21 cellular contexts compared by ENCODE assay signal in the genomic region with DNA sequence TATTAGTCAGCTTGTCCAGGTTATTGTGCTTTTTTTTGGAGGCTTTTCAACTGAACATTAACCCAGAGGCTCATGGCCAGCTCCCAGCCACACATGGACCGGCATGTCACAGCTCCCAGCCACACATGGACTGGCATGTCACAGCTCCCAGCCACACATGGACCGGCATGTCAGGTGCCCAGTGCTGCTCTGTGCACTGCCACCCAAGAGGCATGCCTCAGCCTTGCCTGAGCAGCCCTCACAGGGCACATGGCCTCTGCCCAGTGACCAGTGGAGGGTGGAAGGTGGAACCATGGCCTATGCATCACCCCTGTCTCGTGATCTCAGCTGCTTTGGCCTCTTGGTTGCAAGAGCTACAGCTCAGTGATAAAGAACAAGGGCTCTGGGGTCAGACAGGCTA.
DNase-seq lines count a peak whose midpoint lies in the region; ATAC-seq and TF ChIP-seq lines count a peak whose summit lies in the region.
"Had no signal": no experiment of that assay in that cellular context is flagged by ENCODE, and none has a peak within 500 bp of the region (broad histone marks: within the 10 kb centered on the region; RNA-seq: fewer than 3 reads in every experiment).

No MANE protein-coding gene starts in this region.

- H3K27ac Mint-ChIP-seq in activated B cell treated with CpG ODN at 0.5 μM for 24 hours (no peak overlapping the region), endodermal cell (no peak overlapping the region)
- H3K27ac Mint-ChIP-seq in stimulated activated naive CD8-positive, alpha-beta T cell treated with anti-CD3 and anti-CD28 coated beads, Interleukin-15, amount 100 ng/mL, for 72 hours, result no peak overlapping the region

- WGBS in endodermal cell (ENCODE audit: insufficient coverage in 1 of 2, insufficient read length in 1 of 2), 2 experiments, result 87 to 96% methylated on average over 3 of the region's 3 CpGs
- WGBS in mesenchymal stem cell, result 83% methylated on average over 3 of the region's 3 CpGs

- no peak for ATAC-seq in activated B cell treated with CpG ODN at 0.5 μM for 24 hours (ENCODE audit: low read depth)
- ATAC-seq in sciatic nerve, result no peak
- ATAC-seq in GM21737 (IDR thresholded peaks at IDR 0.05; ENCODE audit: unreplicated experiment), result no peak
- no peak for ATAC-seq in GM18517 (IDR thresholded peaks at IDR 0.05; ENCODE audit: unreplicated experiment)
- ATAC-seq in stimulated activated naive CD8-positive, alpha-beta T cell treated with anti-CD3 and anti-CD28 coated beads, Interleukin-15, amount 100 ng/mL, for 72 hours, result no peak

- no peak overlapping the region for H2AFZ ChIP-seq in mesenchymal stem cell (ENCODE audit: low read depth, low read length)

- DNase-seq in activated B cell treated with CpG ODN at 0.5 μM for 24 hours (peak; percentile 2), endodermal cell (peak; percentile 10), mesenchymal stem cell (no peak), sciatic nerve (ENCODE audit: low spot score) (peak; percentile 17)
- DNase-seq in stimulated activated naive CD8-positive, alpha-beta T cell treated with anti-CD3 and anti-CD28 coated beads, Interleukin-15, amount 100 ng/mL, for 72 hours, result no peak
- DNase-seq: ACHN, C1 segment of cervical spinal cord, DMS79, IMR-90, NCI-H1417, NCI-H187, NCI-H2107, NCI-H2227 treated with DMSO at 0.1 percent for 48 hours, NCI-H510A treated with DMSO at 0.1 percent for 48 hours, NCI-H774, RPMI8226, SIG-M5 had no signal

- H2BK5ac ChIP-seq in mesenchymal stem cell (ENCODE audit: low read depth, low read length, poor library complexity, severe bottlenecking), result no peak overlapping the region

- H3K18ac ChIP-seq in mesenchymal stem cell (ENCODE audit: low read depth in 1 of 2, low read length in 2 of 2), result peak overlapping the region in 1 of 2 experiments; percentile 5

- H3K79me1 ChIP-seq in mesenchymal stem cell (replicated peaks; ENCODE audit: low read length, poor library complexity, severe bottlenecking), result no peaks in the 10 kb centered on the region

- peaks cover 15% of the 10 kb centered on the region for H3K9me3 ChIP-seq in endodermal cell (ENCODE audit: control insufficient read depth, low read length)
- peaks cover 16% of the 10 kb centered on the region for H3K9me3 ChIP-seq in mesenchymal stem cell (ENCODE audit: control insufficient read depth, low read length)
- H3K9me3 ChIP-seq: HAP-1 had no signal

- no peak overlapping the region for H2BK12ac ChIP-seq in mesenchymal stem cell (ENCODE audit: low read length in 2 of 2)

- no peak overlapping the region for H3K4me2 ChIP-seq in mesenchymal stem cell (ENCODE audit: low read length, poor library complexity, severe bottlenecking)

- H3K9me3 Mint-ChIP-seq in activated B cell treated with CpG ODN at 0.5 μM for 24 hours (peaks cover 8% of the 10 kb centered on the region), endodermal cell (peaks cover 22% of the 10 kb centered on the region)
- peaks cover 11% of the 10 kb centered on the region in 2 donors for H3K9me3 Mint-ChIP-seq in stimulated activated naive CD8-positive, alpha-beta T cell treated with anti-CD3 and anti-CD28 coated beads, Interleukin-15, amount 100 ng/mL, for 72 hours

- H3K4ac ChIP-seq in mesenchymal stem cell (ENCODE audit: low read depth in 1 of 2, low read length in 2 of 2), result peak overlapping the region in 1 of 2 experiments; percentile 28

- H3K27me3 ChIP-seq in endodermal cell (ENCODE audit: control insufficient read depth, insufficient read depth, low read length, poor library complexity, severe bottlenecking), result no peaks in the 10 kb centered on the region
- H3K27me3 ChIP-seq in mesenchymal stem cell (ENCODE audit: control insufficient read depth in 1 of 2, insufficient read depth in 1 of 2, low read length in 2 of 2), result peaks cover 0 to 2% of the 10 kb centered on the region in 2 experiments

- POLR2A ChIA-PET in activated B cell treated with CpG ODN at 0.5 μM for 24 hours (lab: Charles Lee), result no interaction called here

- no peaks in the 10 kb centered on the region for H3K4me1 Mint-ChIP-seq in activated B cell treated with CpG ODN at 0.5 μM for 24 hours
- no peaks in the 10 kb centered on the region for H3K4me1 Mint-ChIP-seq in endodermal cell
- H3K4me1 Mint-ChIP-seq in stimulated activated naive CD8-positive, alpha-beta T cell treated with anti-CD3 and anti-CD28 coated beads, Interleukin-15, amount 100 ng/mL, for 72 hours, result no peaks in the 10 kb centered on the region

- H2BK15ac ChIP-seq in mesenchymal stem cell (ENCODE audit: low read depth, poor library complexity, severe bottlenecking), result peak overlapping the region; percentile 9

- no peaks in the 10 kb centered on the region for H3K27me3 Mint-ChIP-seq in activated B cell treated with CpG ODN at 0.5 μM for 24 hours
- H3K27me3 Mint-ChIP-seq in endodermal cell (ENCODE audit: insufficient read depth), result peaks cover 4% of the 10 kb centered on the region
- H3K27me3 Mint-ChIP-seq in stimulated activated naive CD8-positive, alpha-beta T cell treated with anti-CD3 and anti-CD28 coated beads, Interleukin-15, amount 100 ng/mL, for 72 hours, result no peaks in the 10 kb centered on the region

- no peak overlapping the region for H3K23ac ChIP-seq in mesenchymal stem cell (ENCODE audit: low read length in 2 of 2)

- H3K4me3 ChIP-seq in endodermal cell (ENCODE audit: low read length) (no peak overlapping the region), mesenchymal stem cell (ENCODE audit: insufficient read depth in 1 of 2, low read depth in 1 of 2, low read length in 2 of 2) (peak overlapping the region in 1 of 2 experiments; percentile 30)
- H3K4me3 ChIP-seq: HAP-1 had no signal

- H4K91ac ChIP-seq in mesenchymal stem cell (ENCODE audit: low read length), result peak overlapping the region; percentile 84

- H3K36me3 ChIP-seq in endodermal cell (ENCODE audit: control insufficient read depth, insufficient read depth, low read length), result no peaks in the 10 kb centered on the region
- no peaks in the 10 kb centered on the region for H3K36me3 ChIP-seq in mesenchymal stem cell (ENCODE audit: control insufficient read depth in 1 of 2, insufficient read depth in 2 of 2, low read depth in 1 of 2, low read length in 2 of 2)
- H3K36me3 ChIP-seq: HAP-1 had no signal

- CTCF ChIA-PET in activated B cell treated with CpG ODN at 0.5 μM for 24 hours (lab: Charles Lee), result no interaction called here

- H3K9ac ChIP-seq in endodermal cell (ENCODE audit: extremely low read depth, low read length, poor library complexity, severe bottlenecking), result no peak overlapping the region
- no peak overlapping the region for H3K9ac ChIP-seq in mesenchymal stem cell (ENCODE audit: low read length)

- H3K4me1 ChIP-seq in endodermal cell (ENCODE audit: control insufficient read depth, insufficient read depth, low read length) (no peaks in the 10 kb centered on the region), mesenchymal stem cell (ENCODE audit: control insufficient read depth, insufficient read depth, low read depth, low read length) (peaks cover 7% of the 10 kb centered on the region)
- H3K4me1 ChIP-seq: HAP-1 had no signal

- H2BK120ac ChIP-seq in mesenchymal stem cell (ENCODE audit: low read depth, low read length), result no peak overlapping the region

- intact Hi-C loops in activated B cell treated with CpG ODN at 0.5 μM for 24 hours (cut with micrococcal nuclease), result no loop called here
- intact Hi-C loops in sciatic nerve (cut with DNase I), result no loop called here

- H3K36me3 Mint-ChIP-seq in activated B cell treated with CpG ODN at 0.5 μM for 24 hours (ENCODE audit: low read depth) (no peaks in the 10 kb centered on the region), endodermal cell (ENCODE audit: low read depth) (peaks cover 4% of the 10 kb centered on the region)

- H3K27ac ChIP-seq in endodermal cell (ENCODE audit: low read depth, low read length) (no peak overlapping the region), mesenchymal stem cell (ENCODE audit: low read length, poor library complexity, severe bottlenecking) (no peak overlapping the region)
- H3K27ac ChIP-seq: HL-60 had no signal

- no peak for TF ChIP-seq CTCF in activated B cell treated with CpG ODN at 0.5 μM for 24 hours (IDR thresholded peaks at IDR 0.05)
- no peak for TF ChIP-seq CTCF in endodermal cell (conservative IDR thresholded peaks at IDR 0.05)

- H3K4me3 Mint-ChIP-seq in activated B cell treated with CpG ODN at 0.5 μM for 24 hours (no peak overlapping the region), endodermal cell (no peak overlapping the region)
- no peak overlapping the region for H3K4me3 Mint-ChIP-seq in stimulated activated naive CD8-positive, alpha-beta T cell treated with anti-CD3 and anti-CD28 coated beads, Interleukin-15, amount 100 ng/mL, for 72 hours

- H2AK5ac ChIP-seq in mesenchymal stem cell (ENCODE audit: low read length, severe bottlenecking), result no peak overlapping the region

- peak overlapping the region; percentile 14 for H4K8ac ChIP-seq in mesenchymal stem cell (ENCODE audit: low read length)

- H3K14ac ChIP-seq in mesenchymal stem cell (ENCODE audit: low read length in 2 of 2), result peak overlapping the region in 1 of 2 experiments; percentile 8

Comparison
In these comparisons a context has a peak if more than half of its experiments do, and no peak if none do; other contexts are left out.
1. DNase-seq: peak in activated B cell treated with CpG ODN at 0.5 μM for 24 hours (single experiment), endodermal cell (single experiment) and sciatic nerve (single experiment); none in mesenchymal stem cell (single experiment) and stimulated activated naive CD8-positive, alpha-beta T cell treated with anti-CD3 and anti-CD28 coated beads, Interleukin-15, amount 100 ng/mL, for 72 hours (0 of 2).